17 cellular contexts compared by ENCODE assay signal in genomic region chr15:70291696-70292510, GRCh38.
A peak's percentile ranks its signal among the peaks of the same experiment; 100 is the strongest.
DNase-seq lines count a peak whose midpoint lies in the region; ATAC-seq, FAIRE-seq and TF ChIP-seq lines count a peak whose summit lies in the region.
"Had no signal": no experiment of that assay in that cellular context is flagged by ENCODE, and none has a peak within 500 bp of the region (broad histone marks: within the 10 kb centered on the region; RNA-seq: fewer than 3 reads in every experiment).

No MANE protein-coding gene starts in this region.

- CTCF ChIA-PET in activated CD4-positive, alpha-beta T cell treated with anti-CD3 and anti-CD28 coated beads for 36 hours (lab: Charles Lee) = no interaction called here

- TF ChIP-seq CTCF in OCI-LY3 (IDR thresholded peaks at IDR 0.05; ENCODE audit: low read depth, low read length) = no peak

- H3K27me3 ChIP-seq in OCI-LY3 (ENCODE audit: low read depth, low read length) = no peaks in the 10 kb centered on the region
- H3K27me3 ChIP-seq in small intestine (ENCODE audit: control insufficient read depth in 2 of 2, insufficient read depth in 2 of 2, low read length in 2 of 2) = peaks cover 0 to 2% of the 10 kb centered on the region in 2 donors

- DNase-seq in activated CD4-positive, alpha-beta T cell treated with anti-CD3 and anti-CD28 coated beads for 36 hours = no peak
- no peak for DNase-seq in activated CD4-positive, alpha-beta T cell treated with anti-CD3 and anti-CD28 coated beads for 1 hour
- DNase-seq in central memory CD8-positive, alpha-beta T cell (ENCODE audit: low spot score in 2 of 2) = no peak
- DNase-seq in small intestine (peak; percentile 79), NCI-H1048 (lab: John Stamatoyannopoulos, UW) (no peak)
- DNase-seq: DMS 273 treated with DMSO at 0.1 percent for 48 hours, H7, NCI-H1930, NCI-H82, SHP77 treated with DMSO at 0.1 percent for 48 hours had no signal

- H3K27ac Mint-ChIP-seq in activated CD4-positive, alpha-beta T cell treated with anti-CD3 and anti-CD28 coated beads for 36 hours = peak overlapping the region; percentile 17
- peak overlapping the region; percentile 20 for H3K27ac Mint-ChIP-seq in central memory CD8-positive, alpha-beta T cell (ENCODE audit: low read depth)

- WGBS in small intestine, 3 donors = 25 to 70% (median 47%) methylated on average over 12 of the region's 12 CpGs

- H3K4me1 ChIP-seq in OCI-LY3 (ENCODE audit: low read length) (peaks cover 23% of the 10 kb centered on the region), small intestine (ENCODE audit: control insufficient read depth in 2 of 2, insufficient read depth in 1 of 2, low read depth in 1 of 2, low read length in 1 of 2) (no peaks in the 10 kb centered on the region)

- no peak for ATAC-seq in activated CD4-positive, alpha-beta T cell treated with anti-CD3 and anti-CD28 coated beads for 36 hours
- no peak for ATAC-seq in central memory CD8-positive, alpha-beta T cell (replicated peaks; ENCODE audit: extremely low read depth, poor library complexity, severe bottlenecking)
- ATAC-seq in GM21529 (IDR thresholded peaks at IDR 0.05; ENCODE audit: unreplicated experiment) = no peak
- ATAC-seq in HG02973 (IDR thresholded peaks at IDR 0.05; ENCODE audit: unreplicated experiment) = no peak

- no peaks in the 10 kb centered on the region for H3K9me3 ChIP-seq in OCI-LY3 (ENCODE audit: insufficient read depth, low read length)
- H3K9me3 ChIP-seq in small intestine (ENCODE audit: control insufficient read depth, low read depth) = no peaks in the 10 kb centered on the region
- H3K9me3 ChIP-seq: BLaER1 treated with 17β-estradiol and CSF1 and Interleukin-3, amounts not matched to agents 10 nM and 100 nM had no signal

- no peaks in the 10 kb centered on the region for H3K79me2 ChIP-seq in OCI-LY3 (ENCODE audit: low read length)

- H3K27ac ChIP-seq in OCI-LY3 (ENCODE audit: low read length) = no peak overlapping the region
- no peak overlapping the region for H3K27ac ChIP-seq in small intestine (ENCODE audit: low read depth in 1 of 2, low read length in 1 of 2)
- H3K27ac ChIP-seq: BLaER1 treated with 17β-estradiol and CSF1 and Interleukin-3, amounts not matched to agents 10 nM and 100 nM; HL-60 had no signal

- H3K4me2 ChIP-seq in OCI-LY3 (ENCODE audit: low read length) = peak overlapping the region; percentile 71
- H3K4me2 ChIP-seq: BLaER1 treated with 17β-estradiol and CSF1 and Interleukin-3, amounts not matched to agents 10 nM and 100 nM had no signal

- no peaks in the 10 kb centered on the region for H4K20me1 ChIP-seq in OCI-LY3 (ENCODE audit: insufficient read depth, low read length)
- H4K20me1 ChIP-seq: BLaER1 treated with 17β-estradiol and CSF1 and Interleukin-3, amounts not matched to agents 10 nM and 100 nM had no signal

- peak overlapping the region; percentile 37; the same call in 1 of the 2 replicates for H3K9ac ChIP-seq in OCI-LY3 (ENCODE audit: low read length)
- H3K9ac ChIP-seq: BLaER1 treated with 17β-estradiol and CSF1 and Interleukin-3, amounts not matched to agents 10 nM and 100 nM had no signal

- no peak for FAIRE-seq in small intestine (lab: Jason Lieb, UNC)
- FAIRE-seq: HTR-8/SVneo, RCC 7860 had no signal

- no peak overlapping the region for H2AFZ ChIP-seq in OCI-LY3 (ENCODE audit: low read depth, low read length)

- POLR2A ChIA-PET in activated CD4-positive, alpha-beta T cell treated with anti-CD3 and anti-CD28 coated beads for 36 hours (lab: Charles Lee) = no interaction called here

- H3K36me3 Mint-ChIP-seq in activated CD4-positive, alpha-beta T cell treated with anti-CD3 and anti-CD28 coated beads for 36 hours (ENCODE audit: low read depth) = no peaks in the 10 kb centered on the region
- H3K36me3 Mint-ChIP-seq in central memory CD8-positive, alpha-beta T cell (ENCODE audit: insufficient read depth) = peaks cover 3% of the 10 kb centered on the region

- no peak overlapping the region for H3K4me3 Mint-ChIP-seq in activated CD4-positive, alpha-beta T cell treated with anti-CD3 and anti-CD28 coated beads for 36 hours
- H3K4me3 Mint-ChIP-seq in central memory CD8-positive, alpha-beta T cell = no peak overlapping the region

- H3K9me3 Mint-ChIP-seq in activated CD4-positive, alpha-beta T cell treated with anti-CD3 and anti-CD28 coated beads for 36 hours (ENCODE audit: low read depth) = no peaks in the 10 kb centered on the region
- H3K9me3 Mint-ChIP-seq in central memory CD8-positive, alpha-beta T cell = no peaks in the 10 kb centered on the region

- no peaks in the 10 kb centered on the region for H3K27me3 Mint-ChIP-seq in activated CD4-positive, alpha-beta T cell treated with anti-CD3 and anti-CD28 coated beads for 36 hours
- H3K27me3 Mint-ChIP-seq in central memory CD8-positive, alpha-beta T cell = no peaks in the 10 kb centered on the region

- H3K36me3 ChIP-seq in OCI-LY3 (replicated peaks; ENCODE audit: low read depth, low read length) (no peaks in the 10 kb centered on the region), small intestine (ENCODE audit: control insufficient read depth in 2 of 2, insufficient read depth in 2 of 2, low read length in 2 of 2) (no peaks in the 10 kb centered on the region)
- H3K36me3 ChIP-seq: BLaER1 treated with 17β-estradiol and CSF1 and Interleukin-3, amounts not matched to agents 10 nM and 100 nM had no signal

- intact Hi-C loops in activated CD4-positive, alpha-beta T cell treated with anti-CD3 and anti-CD28 coated beads for 36 hours (cut with DNase I, micrococcal nuclease) = no loop called here

- peak overlapping the region; percentile 40; the same call in 1 of the 2 replicates for H3K4me3 ChIP-seq in OCI-LY3 (ENCODE audit: low read length)
- no peak overlapping the region for H3K4me3 ChIP-seq in small intestine (ENCODE audit: low read depth in 1 of 2, low read length in 2 of 2)
- H3K4me3 ChIP-seq: BLaER1 treated with 17β-estradiol and CSF1 and Interleukin-3, amounts not matched to agents 10 nM and 100 nM had no signal

- no peaks in the 10 kb centered on the region for H3K4me1 Mint-ChIP-seq in activated CD4-positive, alpha-beta T cell treated with anti-CD3 and anti-CD28 coated beads for 36 hours
- H3K4me1 Mint-ChIP-seq in central memory CD8-positive, alpha-beta T cell = peaks cover 10% of the 10 kb centered on the region
